35 cellular contexts compared by ENCODE assay signal in the genomic region with DNA sequence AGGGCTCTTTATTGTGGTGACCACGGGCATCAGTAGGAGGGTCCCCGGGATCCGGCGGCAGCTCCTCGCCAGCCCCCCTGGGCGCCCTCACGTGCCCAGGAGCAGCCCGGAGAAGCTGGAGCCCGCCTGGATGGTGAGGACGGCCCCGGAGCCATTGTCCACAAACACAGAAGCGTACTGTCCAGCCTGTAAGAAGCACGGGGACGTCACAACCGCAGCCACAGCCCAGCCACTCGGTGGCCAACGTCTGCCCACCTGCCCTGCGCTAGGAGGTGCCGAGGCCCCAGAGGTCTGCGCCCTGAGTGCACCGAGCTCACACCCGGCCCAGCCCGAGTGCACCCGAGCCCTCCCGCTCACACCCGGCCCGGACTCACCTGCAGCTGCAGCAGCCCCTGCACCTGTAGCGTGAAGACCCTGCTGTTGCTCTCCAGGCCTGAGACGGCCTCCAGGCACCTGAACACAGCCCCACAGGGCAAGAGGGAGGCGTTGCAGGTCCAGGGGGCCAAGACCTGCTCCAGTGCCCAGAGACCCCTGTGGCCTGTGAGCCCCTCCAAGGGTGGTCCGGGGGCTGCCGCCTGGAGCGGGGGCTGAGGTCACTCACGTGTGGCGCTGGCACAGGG. TPM values are rescaled to one million over a fixed set of nuclear protein-coding genes. Genes with fewer than 3 reads are reported as not detected.
"Had no signal": no experiment of that assay in that cellular context is flagged by ENCODE, and none has a peak within 500 bp of the region (broad histone marks: within the 10 kb centered on the region; RNA-seq: fewer than 3 reads in every experiment).

No MANE protein-coding gene starts in this region.

- ATAC-seq: Panc1, Right ventricle myocardium inferior, SK-N-SH treated with all-trans-retinoic acid at 6 μM for 48 hours, T-cell had no signal

- H3K27me3 ChIP-seq: MG63 had no signal

- H3K9me3 ChIP-seq: MG63, SJCRH30 had no signal

- DNase-seq: MG63, NCI-H1048, NCI-H1092 treated with DMSO at 0.1 percent for 48 hours, NCI-H1105 treated with DMSO at 0.1 percent for 48 hours, NCI-H1417, NCI-H1436, NCI-H146, NCI-H1694, NCI-H187, NCI-H1930, NCI-H2029 treated with DMSO at 0.1 percent for 48 hours, NCI-H2081 treated with DMSO at 0.1 percent for 48 hours, NCI-H2107, NCI-H2171, NCI-H226, NCI-H446, NCI-H510A treated with DMSO at 0.1 percent for 48 hours, NCI-H524 treated with DMSO at 0.1 percent for 48 hours, NCI-H526 treated with DMSO at 0.1 percent for 48 hours, NCI-H774, PC-9, SHP77, SIG-M5, SJCRH30, T-cell had no signal

- FAIRE-seq: RCC 7860 had no signal

- H3K27ac ChIP-seq: PC-9, RWPE1, SJCRH30, SK-N-MC had no signal

- H3K4me2 ChIP-seq: PC-9 had no signal

- H2AFZ ChIP-seq: PC-9 had no signal

- H3K36me3 ChIP-seq: MG63, SJCRH30 had no signal

- H3K4me3 ChIP-seq: MG63, PC-9, SJCRH30, SK-N-MC had no signal

RNA-seq across cellular contexts. Expression of gene C1QTNF12, which starts 4.0 kb away (rescaled TPM):
- total RNA-seq: M059J, NCI-H460, RPMI7951, SJCRH30, SK-MEL-5 had no signal

RNA-seq across cellular contexts. Expression of gene TNFRSF4, which starts 28.6 kb away (rescaled TPM):
- total RNA-seq: M059J, NCI-H460, RPMI7951, SK-MEL-5 had no signal
